1 cellular context compared by ENCODE assay signal in genomic region chr17:29293890-29294579, GRCh38.
TF ChIP-seq lines count a peak whose summit lies in the region.

Gene NUFIP2 (minus strand): TSS chr17:29294148. CDS start chr17:29294059, 89 bp downstream.

TF ChIP-seq in liver, 16 proteins besides CTCF, POLR2A, EP300 and RAD21 (continued from another document):
- TF ChIP-seq, protein P1, sequence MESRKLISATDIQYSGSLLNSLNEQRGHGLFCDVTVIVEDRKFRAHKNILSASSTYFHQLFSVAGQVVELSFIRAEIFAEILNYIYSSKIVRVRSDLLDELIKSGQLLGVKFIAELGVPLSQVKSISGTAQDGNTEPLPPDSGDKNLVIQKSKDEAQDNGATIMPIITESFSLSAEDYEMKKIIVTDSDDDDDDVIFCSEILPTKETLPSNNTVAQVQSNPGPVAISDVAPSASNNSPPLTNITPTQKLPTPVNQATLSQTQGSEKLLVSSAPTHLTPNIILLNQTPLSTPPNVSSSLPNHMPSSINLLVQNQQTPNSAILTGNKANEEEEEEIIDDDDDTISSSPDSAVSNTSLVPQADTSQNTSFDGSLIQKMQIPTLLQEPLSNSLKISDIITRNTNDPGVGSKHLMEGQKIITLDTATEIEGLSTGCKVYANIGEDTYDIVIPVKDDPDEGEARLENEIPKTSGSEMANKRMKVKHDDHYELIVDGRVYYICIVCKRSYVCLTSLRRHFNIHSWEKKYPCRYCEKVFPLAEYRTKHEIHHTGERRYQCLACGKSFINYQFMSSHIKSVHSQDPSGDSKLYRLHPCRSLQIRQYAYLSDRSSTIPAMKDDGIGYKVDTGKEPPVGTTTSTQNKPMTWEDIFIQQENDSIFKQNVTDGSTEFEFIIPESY (IDR thresholded peaks at IDR 0.05): peak; percentile 62
- no peak for TF ChIP-seq FOXA2 (IDR thresholded peaks at IDR 0.05)
- TF ChIP-seq, protein P2, sequence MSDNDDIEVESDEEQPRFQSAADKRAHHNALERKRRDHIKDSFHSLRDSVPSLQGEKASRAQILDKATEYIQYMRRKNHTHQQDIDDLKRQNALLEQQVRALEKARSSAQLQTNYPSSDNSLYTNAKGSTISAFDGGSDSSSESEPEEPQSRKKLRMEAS (IDR thresholded peaks at IDR 0.05): peak; percentile 51
- peak; percentile 73 for TF ChIP-seq NR2F2 (IDR thresholded peaks at IDR 0.05)
- TF ChIP-seq YY1 (IDR thresholded peaks at IDR 0.05): peak; percentile 98
- TF ChIP-seq GABPA (IDR thresholded peaks at IDR 0.05 in 1 of 2, conservative IDR thresholded peaks at IDR 0.05 in 1 of 2): peak in 1 of 2 donors; percentile 76
- peak; percentile 32 to 45 for TF ChIP-seq HNF4A (conservative IDR thresholded peaks at IDR 0.05)
- TF ChIP-seq HNF4G (IDR thresholded peaks at IDR 0.05): no peak
- TF ChIP-seq TAF1 (conservative IDR thresholded peaks at IDR 0.05): peak; percentile 100
